ENCODE assay signal across 1 cellular context in the genomic region with DNA sequence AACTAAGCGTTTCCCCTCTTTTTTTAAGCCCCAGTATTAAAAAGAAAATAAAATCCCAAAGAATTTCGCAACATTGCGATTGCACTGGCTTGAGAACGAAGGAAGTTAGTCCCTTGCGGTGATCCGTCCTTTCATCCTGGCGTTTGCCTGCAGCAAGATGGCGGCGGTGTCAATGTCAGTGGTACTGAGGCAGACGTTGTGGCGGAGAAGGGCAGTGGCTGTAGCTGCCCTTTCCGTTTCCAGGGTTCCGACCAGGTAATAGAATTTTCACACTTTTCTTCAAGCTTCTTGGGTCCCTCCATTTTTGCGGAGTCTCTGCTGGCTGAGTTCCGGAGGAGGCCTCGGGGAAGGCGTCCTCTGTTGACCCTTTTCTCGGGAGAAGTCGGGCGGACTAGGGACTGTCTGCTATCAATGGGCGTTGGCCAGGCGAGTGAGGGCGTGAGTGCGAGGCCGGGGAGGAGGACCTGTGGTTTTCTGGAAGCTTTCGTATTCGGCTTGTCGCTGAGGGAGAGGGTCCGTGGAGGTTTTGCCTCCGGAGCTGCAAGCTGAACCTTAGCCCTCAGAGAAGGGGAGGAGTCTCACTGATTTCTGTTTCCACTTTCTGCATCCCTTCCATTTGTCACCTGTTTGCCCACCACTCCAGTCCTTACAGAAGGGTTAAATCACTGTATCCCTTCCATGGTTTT.
TF ChIP-seq lines count a peak whose summit lies in the region.

A gene (plus strand): TSS at position 134 of the 686 bp plus-strand sequence. CDS start 24 bp downstream, at position 158.

TF ChIP-seq in K562, 482 proteins besides CTCF, POLR2A, EP300 and RAD21 (continued from another document and continues in another):
- TF ChIP-seq, protein P1, sequence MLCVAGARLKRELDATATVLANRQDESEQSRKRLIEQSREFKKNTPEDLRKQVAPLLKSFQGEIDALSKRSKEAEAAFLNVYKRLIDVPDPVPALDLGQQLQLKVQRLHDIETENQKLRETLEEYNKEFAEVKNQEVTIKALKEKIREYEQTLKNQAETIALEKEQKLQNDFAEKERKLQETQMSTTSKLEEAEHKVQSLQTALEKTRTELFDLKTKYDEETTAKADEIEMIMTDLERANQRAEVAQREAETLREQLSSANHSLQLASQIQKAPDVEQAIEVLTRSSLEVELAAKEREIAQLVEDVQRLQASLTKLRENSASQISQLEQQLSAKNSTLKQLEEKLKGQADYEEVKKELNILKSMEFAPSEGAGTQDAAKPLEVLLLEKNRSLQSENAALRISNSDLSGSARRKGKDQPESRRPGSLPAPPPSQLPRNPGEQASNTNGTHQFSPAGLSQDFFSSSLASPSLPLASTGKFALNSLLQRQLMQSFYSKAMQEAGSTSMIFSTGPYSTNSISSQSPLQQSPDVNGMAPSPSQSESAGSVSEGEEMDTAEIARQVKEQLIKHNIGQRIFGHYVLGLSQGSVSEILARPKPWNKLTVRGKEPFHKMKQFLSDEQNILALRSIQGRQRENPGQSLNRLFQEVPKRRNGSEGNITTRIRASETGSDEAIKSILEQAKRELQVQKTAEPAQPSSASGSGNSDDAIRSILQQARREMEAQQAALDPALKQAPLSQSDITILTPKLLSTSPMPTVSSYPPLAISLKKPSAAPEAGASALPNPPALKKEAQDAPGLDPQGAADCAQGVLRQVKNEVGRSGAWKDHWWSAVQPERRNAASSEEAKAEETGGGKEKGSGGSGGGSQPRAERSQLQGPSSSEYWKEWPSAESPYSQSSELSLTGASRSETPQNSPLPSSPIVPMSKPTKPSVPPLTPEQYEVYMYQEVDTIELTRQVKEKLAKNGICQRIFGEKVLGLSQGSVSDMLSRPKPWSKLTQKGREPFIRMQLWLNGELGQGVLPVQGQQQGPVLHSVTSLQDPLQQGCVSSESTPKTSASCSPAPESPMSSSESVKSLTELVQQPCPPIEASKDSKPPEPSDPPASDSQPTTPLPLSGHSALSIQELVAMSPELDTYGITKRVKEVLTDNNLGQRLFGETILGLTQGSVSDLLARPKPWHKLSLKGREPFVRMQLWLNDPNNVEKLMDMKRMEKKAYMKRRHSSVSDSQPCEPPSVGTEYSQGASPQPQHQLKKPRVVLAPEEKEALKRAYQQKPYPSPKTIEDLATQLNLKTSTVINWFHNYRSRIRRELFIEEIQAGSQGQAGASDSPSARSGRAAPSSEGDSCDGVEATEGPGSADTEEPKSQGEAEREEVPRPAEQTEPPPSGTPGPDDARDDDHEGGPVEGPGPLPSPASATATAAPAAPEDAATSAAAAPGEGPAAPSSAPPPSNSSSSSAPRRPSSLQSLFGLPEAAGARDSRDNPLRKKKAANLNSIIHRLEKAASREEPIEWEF (CRISPR knock-in tag; IDR thresholded peaks at IDR 0.05): no peak
- no peak for TF ChIP-seq ZNF551 (CRISPR knock-in tag; IDR thresholded peaks at IDR 0.05)
- peak; percentile 76 for TF ChIP-seq NEUROD1 (IDR thresholded peaks at IDR 0.05; ENCODE audit: borderline replicate concordance, low read depth, low read length, partially characterized antibody)
- TF ChIP-seq ZNF217 (CRISPR knock-in tag; IDR thresholded peaks at IDR 0.05): no peak
- TF ChIP-seq, protein P2, sequence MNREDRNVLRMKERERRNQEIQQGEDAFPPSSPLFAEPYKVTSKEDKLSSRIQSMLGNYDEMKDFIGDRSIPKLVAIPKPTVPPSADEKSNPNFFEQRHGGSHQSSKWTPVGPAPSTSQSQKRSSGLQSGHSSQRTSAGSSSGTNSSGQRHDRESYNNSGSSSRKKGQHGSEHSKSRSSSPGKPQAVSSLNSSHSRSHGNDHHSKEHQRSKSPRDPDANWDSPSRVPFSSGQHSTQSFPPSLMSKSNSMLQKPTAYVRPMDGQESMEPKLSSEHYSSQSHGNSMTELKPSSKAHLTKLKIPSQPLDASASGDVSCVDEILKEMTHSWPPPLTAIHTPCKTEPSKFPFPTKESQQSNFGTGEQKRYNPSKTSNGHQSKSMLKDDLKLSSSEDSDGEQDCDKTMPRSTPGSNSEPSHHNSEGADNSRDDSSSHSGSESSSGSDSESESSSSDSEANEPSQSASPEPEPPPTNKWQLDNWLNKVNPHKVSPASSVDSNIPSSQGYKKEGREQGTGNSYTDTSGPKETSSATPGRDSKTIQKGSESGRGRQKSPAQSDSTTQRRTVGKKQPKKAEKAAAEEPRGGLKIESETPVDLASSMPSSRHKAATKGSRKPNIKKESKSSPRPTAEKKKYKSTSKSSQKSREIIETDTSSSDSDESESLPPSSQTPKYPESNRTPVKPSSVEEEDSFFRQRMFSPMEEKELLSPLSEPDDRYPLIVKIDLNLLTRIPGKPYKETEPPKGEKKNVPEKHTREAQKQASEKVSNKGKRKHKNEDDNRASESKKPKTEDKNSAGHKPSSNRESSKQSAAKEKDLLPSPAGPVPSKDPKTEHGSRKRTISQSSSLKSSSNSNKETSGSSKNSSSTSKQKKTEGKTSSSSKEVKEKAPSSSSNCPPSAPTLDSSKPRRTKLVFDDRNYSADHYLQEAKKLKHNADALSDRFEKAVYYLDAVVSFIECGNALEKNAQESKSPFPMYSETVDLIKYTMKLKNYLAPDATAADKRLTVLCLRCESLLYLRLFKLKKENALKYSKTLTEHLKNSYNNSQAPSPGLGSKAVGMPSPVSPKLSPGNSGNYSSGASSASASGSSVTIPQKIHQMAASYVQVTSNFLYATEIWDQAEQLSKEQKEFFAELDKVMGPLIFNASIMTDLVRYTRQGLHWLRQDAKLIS (CRISPR knock-in tag; IDR thresholded peaks at IDR 0.05): no peak
- TF ChIP-seq ZNF347 (CRISPR knock-in tag; IDR thresholded peaks at IDR 0.05; ENCODE audit: low read depth): no peak
- no peak for TF ChIP-seq ZNF699 (CRISPR knock-in tag; IDR thresholded peaks at IDR 0.05; ENCODE audit: insufficient replicate concordance)
- no peak for TF ChIP-seq KAT2B (IDR thresholded peaks at IDR 0.05; ENCODE audit: low read depth, low read length)
- no peak for TF ChIP-seq MTA1 (IDR thresholded peaks at IDR 0.05; ENCODE audit: borderline replicate concordance)
- no peak for TF ChIP-seq ETV5 (CRISPR knock-in tag; IDR thresholded peaks at IDR 0.05; ENCODE audit: low read depth)
- TF ChIP-seq, protein P3, sequence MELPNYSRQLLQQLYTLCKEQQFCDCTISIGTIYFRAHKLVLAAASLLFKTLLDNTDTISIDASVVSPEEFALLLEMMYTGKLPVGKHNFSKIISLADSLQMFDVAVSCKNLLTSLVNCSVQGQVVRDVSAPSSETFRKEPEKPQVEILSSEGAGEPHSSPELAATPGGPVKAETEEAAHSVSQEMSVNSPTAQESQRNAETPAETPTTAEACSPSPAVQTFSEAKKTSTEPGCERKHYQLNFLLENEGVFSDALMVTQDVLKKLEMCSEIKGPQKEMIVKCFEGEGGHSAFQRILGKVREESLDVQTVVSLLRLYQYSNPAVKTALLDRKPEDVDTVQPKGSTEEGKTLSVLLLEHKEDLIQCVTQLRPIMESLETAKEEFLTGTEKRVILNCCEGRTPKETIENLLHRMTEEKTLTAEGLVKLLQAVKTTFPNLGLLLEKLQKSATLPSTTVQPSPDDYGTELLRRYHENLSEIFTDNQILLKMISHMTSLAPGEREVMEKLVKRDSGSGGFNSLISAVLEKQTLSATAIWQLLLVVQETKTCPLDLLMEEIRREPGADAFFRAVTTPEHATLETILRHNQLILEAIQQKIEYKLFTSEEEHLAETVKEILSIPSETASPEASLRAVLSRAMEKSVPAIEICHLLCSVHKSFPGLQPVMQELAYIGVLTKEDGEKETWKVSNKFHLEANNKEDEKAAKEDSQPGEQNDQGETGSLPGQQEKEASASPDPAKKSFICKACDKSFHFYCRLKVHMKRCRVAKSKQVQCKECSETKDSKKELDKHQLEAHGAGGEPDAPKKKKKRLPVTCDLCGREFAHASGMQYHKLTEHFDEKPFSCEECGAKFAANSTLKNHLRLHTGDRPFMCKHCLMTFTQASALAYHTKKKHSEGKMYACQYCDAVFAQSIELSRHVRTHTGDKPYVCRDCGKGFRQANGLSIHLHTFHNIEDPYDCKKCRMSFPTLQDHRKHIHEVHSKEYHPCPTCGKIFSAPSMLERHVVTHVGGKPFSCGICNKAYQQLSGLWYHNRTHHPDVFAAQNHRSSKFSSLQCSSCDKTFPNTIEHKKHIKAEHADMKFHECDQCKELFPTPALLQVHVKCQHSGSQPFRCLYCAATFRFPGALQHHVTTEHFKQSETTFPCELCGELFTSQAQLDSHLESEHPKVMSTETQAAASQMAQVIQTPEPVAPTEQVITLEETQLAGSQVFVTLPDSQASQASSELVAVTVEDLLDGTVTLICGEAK (IDR thresholded peaks at IDR 0.05): no peak
- TF ChIP-seq, protein P3 (CRISPR knock-in tag; IDR thresholded peaks at IDR 0.05): no peak
- peak; percentile 94 for TF ChIP-seq GTF2E2 (tag; IDR thresholded peaks at IDR 0.05)
- peak; percentile 87 for TF ChIP-seq ZFX (CRISPR knock-in tag; IDR thresholded peaks at IDR 0.05)
- TF ChIP-seq, protein P4, sequence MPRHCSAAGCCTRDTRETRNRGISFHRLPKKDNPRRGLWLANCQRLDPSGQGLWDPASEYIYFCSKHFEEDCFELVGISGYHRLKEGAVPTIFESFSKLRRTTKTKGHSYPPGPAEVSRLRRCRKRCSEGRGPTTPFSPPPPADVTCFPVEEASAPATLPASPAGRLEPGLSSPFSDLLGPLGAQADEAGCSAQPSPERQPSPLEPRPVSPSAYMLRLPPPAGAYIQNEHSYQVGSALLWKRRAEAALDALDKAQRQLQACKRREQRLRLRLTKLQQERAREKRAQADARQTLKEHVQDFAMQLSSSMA (CRISPR knock-in tag; IDR thresholded peaks at IDR 0.05): no peak
- no peak for TF ChIP-seq ZNF717 (CRISPR knock-in tag; IDR thresholded peaks at IDR 0.05)
- TF ChIP-seq GABPB2 (CRISPR knock-in tag; conservative IDR thresholded peaks at IDR 0.05): peak; percentile 56; the same call in 1 of the 2 replicates
- TF ChIP-seq, protein P5, sequence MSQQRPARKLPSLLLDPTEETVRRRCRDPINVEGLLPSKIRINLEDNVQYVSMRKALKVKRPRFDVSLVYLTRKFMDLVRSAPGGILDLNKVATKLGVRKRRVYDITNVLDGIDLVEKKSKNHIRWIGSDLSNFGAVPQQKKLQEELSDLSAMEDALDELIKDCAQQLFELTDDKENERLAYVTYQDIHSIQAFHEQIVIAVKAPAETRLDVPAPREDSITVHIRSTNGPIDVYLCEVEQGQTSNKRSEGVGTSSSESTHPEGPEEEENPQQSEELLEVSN (IDR thresholded peaks at IDR 0.05; ENCODE audit: borderline replicate concordance in 1 of 2, extremely low read depth in 1 of 2, insufficient read depth in 1 of 2, insufficient read length in 1 of 2, low read depth in 1 of 2, low read length in 1 of 2, poor library complexity in 1 of 2, severe bottlenecking in 1 of 2): no peak
- TF ChIP-seq, protein P6, sequence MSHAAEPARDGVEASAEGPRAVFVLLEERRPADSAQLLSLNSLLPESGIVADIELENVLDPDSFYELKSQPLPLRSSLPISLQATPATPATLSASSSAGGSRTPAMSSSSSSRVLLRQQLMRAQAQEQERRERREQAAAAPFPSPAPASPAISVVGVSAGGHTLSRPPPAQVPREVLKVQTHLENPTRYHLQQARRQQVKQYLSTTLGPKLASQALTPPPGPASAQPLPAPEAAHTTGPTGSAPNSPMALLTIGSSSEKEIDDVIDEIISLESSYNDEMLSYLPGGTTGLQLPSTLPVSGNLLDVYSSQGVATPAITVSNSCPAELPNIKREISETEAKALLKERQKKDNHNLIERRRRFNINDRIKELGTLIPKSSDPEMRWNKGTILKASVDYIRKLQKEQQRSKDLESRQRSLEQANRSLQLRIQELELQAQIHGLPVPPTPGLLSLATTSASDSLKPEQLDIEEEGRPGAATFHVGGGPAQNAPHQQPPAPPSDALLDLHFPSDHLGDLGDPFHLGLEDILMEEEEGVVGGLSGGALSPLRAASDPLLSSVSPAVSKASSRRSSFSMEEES (CRISPR knock-in tag; IDR thresholded peaks at IDR 0.05): no peak
- TF ChIP-seq, protein P7, sequence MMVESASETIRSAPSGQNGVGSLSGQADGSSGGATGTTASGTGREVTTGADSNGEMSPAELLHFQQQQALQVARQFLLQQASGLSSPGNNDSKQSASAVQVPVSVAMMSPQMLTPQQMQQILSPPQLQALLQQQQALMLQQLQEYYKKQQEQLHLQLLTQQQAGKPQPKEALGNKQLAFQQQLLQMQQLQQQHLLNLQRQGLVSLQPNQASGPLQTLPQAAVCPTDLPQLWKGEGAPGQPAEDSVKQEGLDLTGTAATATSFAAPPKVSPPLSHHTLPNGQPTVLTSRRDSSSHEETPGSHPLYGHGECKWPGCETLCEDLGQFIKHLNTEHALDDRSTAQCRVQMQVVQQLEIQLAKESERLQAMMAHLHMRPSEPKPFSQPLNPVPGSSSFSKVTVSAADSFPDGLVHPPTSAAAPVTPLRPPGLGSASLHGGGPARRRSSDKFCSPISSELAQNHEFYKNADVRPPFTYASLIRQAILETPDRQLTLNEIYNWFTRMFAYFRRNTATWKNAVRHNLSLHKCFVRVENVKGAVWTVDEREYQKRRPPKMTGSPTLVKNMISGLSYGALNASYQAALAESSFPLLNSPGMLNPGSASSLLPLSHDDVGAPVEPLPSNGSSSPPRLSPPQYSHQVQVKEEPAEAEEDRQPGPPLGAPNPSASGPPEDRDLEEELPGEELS (CRISPR knock-in tag; IDR thresholded peaks at IDR 0.05; ENCODE audit: borderline replicate concordance): no peak
- no peak for TF ChIP-seq ZFP36 (IDR thresholded peaks at IDR 0.05; ENCODE audit: low read depth, low read length, partially characterized antibody)
- no peak for TF ChIP-seq BCL6 (CRISPR knock-in tag; IDR thresholded peaks at IDR 0.05)
- no peak for TF ChIP-seq CBFA2T2 (conservative IDR thresholded peaks at IDR 0.05)
- TF ChIP-seq NFRKB (IDR thresholded peaks at IDR 0.05; ENCODE audit: low read depth): peak; percentile 99
- TF ChIP-seq MYC (IDR thresholded peaks at IDR 0.05; ENCODE audit: low read depth, low read length): no peak; the same call in 1 of the 2 replicates
- no peak for TF ChIP-seq MYC (CRISPR knock-in tag; IDR thresholded peaks at IDR 0.05; ENCODE audit: borderline replicate concordance, low read depth)
- TF ChIP-seq ZNF830 (CRISPR knock-in tag; IDR thresholded peaks at IDR 0.05): no peak
- TF ChIP-seq BDP1 (IDR thresholded peaks at IDR 0.05; ENCODE audit: insufficient read depth, insufficient read length): no peak
